ENCODE assay signal across 8 cellular contexts in genomic region chr19:19385900-19386339, GRCh38. TPM values are rescaled to one million over a fixed set of nuclear protein-coding genes. Genes with fewer than 3 reads are reported as not detected.
A peak's percentile ranks its signal among the peaks of the same experiment; 100 is the strongest.
DNase-seq lines count a peak whose midpoint lies in the region; ATAC-seq, FAIRE-seq and TF ChIP-seq lines count a peak whose summit lies in the region.

No MANE protein-coding gene starts in this region.

- no TSS peak for BruUV-seq in MCF 10A (replicated peaks; lab: Mats Ljungman, UMichigan)

- peak overlapping the region; percentile 88 for H3K4me3 ChIP-seq in mononuclear cell (ENCODE audit: low read length)
- H3K4me3 ChIP-seq in subcutaneous abdominal adipose tissue (ENCODE audit: low read depth in 1 of 5, low read length in 5 of 5), result peak overlapping the region; percentile 73 to 87 (median 84)

- H3K4me3 Mint-ChIP-seq in MCF 10A (ENCODE audit: unreplicated experiment), result peak overlapping the region; percentile 95

- no peak for FAIRE-seq in GM12892 (lab: Jason Lieb, UNC)

- H3K27ac ChIP-seq in subcutaneous abdominal adipose tissue (ENCODE audit: low read depth, low read length), result peak overlapping the region; percentile 75

- DNase-seq in GM12892 (ENCODE audit: insufficient read length) (no peak), RKO (ENCODE audit: low spot score) (peak; percentile 73), MCF 10A (ENCODE audit: unreplicated experiment) (no peak), medulla oblongata (ENCODE audit: extremely low spot score) (no peak), NCI-H187 treated with DMSO at 0.1 percent for 48 hours (lab: John Stamatoyannopoulos, UW) (no peak)

- TF ChIP-seq POLR2A in GM12892 (IDR thresholded peaks at IDR 0.05; ENCODE audit: low read depth, low read length), result peak; percentile 76; the same call in 1 of the 2 replicates

- no peaks in the 10 kb centered on the region for H3K27me3 ChIP-seq in mononuclear cell (ENCODE audit: insufficient read depth, low read length)
- peaks cover 0 to 2% (median 0%) of the 10 kb centered on the region in 5 donors for H3K27me3 ChIP-seq in subcutaneous abdominal adipose tissue (ENCODE audit: control insufficient read depth in 5 of 5, insufficient read depth in 4 of 5, low read length in 5 of 5)

- H3K9me3 Mint-ChIP-seq in MCF 10A (ENCODE audit: unreplicated experiment), result no peaks in the 10 kb centered on the region

- no peaks in the 10 kb centered on the region for H3K36me3 ChIP-seq in subcutaneous abdominal adipose tissue (ENCODE audit: control insufficient read depth in 5 of 5, insufficient read depth in 5 of 5, low read length in 5 of 5)

- H3K27ac Mint-ChIP-seq in MCF 10A (ENCODE audit: low read depth, unreplicated experiment), result peak overlapping the region; percentile 98

- peaks cover 13% of the 10 kb centered on the region for H3K36me3 Mint-ChIP-seq in MCF 10A (ENCODE audit: insufficient read depth, unreplicated experiment)

- CTCF ChIA-PET in MCF 10A (lab: Yijun Ruan, JAX), result interaction anchor here (0.6 to 1.2 kb wide), 3 partner anchors 21 to 50 kb away, joined by 3 to 4 read pairs (median 4); no protein-coding TSS in a partner anchor

- H3K4me1 Mint-ChIP-seq in MCF 10A (ENCODE audit: insufficient read depth, unreplicated experiment), result peaks cover 37% of the 10 kb centered on the region

- ATAC-seq in HG02623 (IDR thresholded peaks at IDR 0.05; ENCODE audit: unreplicated experiment), result peak; percentile 9

- H3K9ac ChIP-seq in subcutaneous abdominal adipose tissue (ENCODE audit: low read length in 5 of 5), result peak overlapping the region; percentile 81 to 97 (median 95)

- TF ChIP-seq CTCF in MCF 10A (IDR thresholded peaks at IDR 0.05; ENCODE audit: unreplicated experiment), result no peak

- H3K9me3 ChIP-seq in mononuclear cell (ENCODE audit: low read depth, low read length) (no peaks in the 10 kb centered on the region), subcutaneous abdominal adipose tissue (ENCODE audit: control insufficient read depth in 5 of 5, low read length in 5 of 5) (no peaks in the 10 kb centered on the region)

- H3K4me1 ChIP-seq in mononuclear cell (ENCODE audit: insufficient read depth, low read length), result peaks cover 62% of the 10 kb centered on the region
- H3K4me1 ChIP-seq in subcutaneous abdominal adipose tissue (ENCODE audit: control insufficient read depth in 5 of 5, insufficient read depth in 5 of 5, low read length in 5 of 5), result peaks cover 5 to 46% (median 36%) of the 10 kb centered on the region in 5 donors

- H3K27me3 Mint-ChIP-seq in MCF 10A (ENCODE audit: insufficient read depth, unreplicated experiment), result no peaks in the 10 kb centered on the region

- intact Hi-C loops in MCF 10A (cut with micrococcal nuclease), result loop anchor here (1.0 to 5.0 kb wide), 2 partner anchors 19 to 106 kb away; partner anchors contain the start of gene GATAD2A

- POLR2A ChIA-PET in MCF 10A (lab: Yijun Ruan, JAX), result interaction anchor here (0.7 to 2.4 kb wide), 8 partner anchors 9 to 1943 kb away, joined by 3 to 48 read pairs (median 4); partner anchors contain the start of genes GATAD2A and ZNF708

RNA-seq across cellular contexts. Expression of gene GATAD2A, which starts 19.6 kb away (rescaled TPM):
- 20.5 TPM for polyA plus RNA-seq in GM12892 (2012; ENCODE audit: missing spikeins)
- total RNA-seq in MCF 10A (2022) (77.4 and 91.5 TPM in 2 replicates), mononuclear cell (66.5 TPM)
